18 cellular contexts compared by ENCODE assay signal in genomic region chrX:25005382-25006185, GRCh38. TPM values are rescaled to one million over a fixed set of nuclear protein-coding genes. Genes with fewer than 3 reads are reported as not detected.
DNase-seq lines count a peak whose midpoint lies in the region; ATAC-seq lines count a peak whose summit lies in the region.
"Had no signal": no experiment of that assay in that cellular context is flagged by ENCODE, and none has a peak within 500 bp of the region (broad histone marks: within the 10 kb centered on the region; RNA-seq: fewer than 3 reads in every experiment).

No MANE protein-coding gene starts in this region.

- DNase-seq in right cardiac atrium (peak in 2 of 3 donors; percentile 37 to 41), cardiac septum (ENCODE audit: low spot score) (no peak), astrocyte of the hippocampus (ENCODE audit: low read depth, low spot score) (peak; percentile 51), memory B cell (ENCODE audit: low spot score in 2 of 2) (no peak), NCI-H748 (lab: John Stamatoyannopoulos, UW; ENCODE audit: unreplicated experiment) (no peak)
- no peak for DNase-seq in activated CD4-positive, CD25-positive, alpha-beta regulatory T cell (lab: John Stamatoyannopoulos, UW)
- DNase-seq: activated naive CD8-positive, alpha-beta T cell treated with anti-CD3 and anti-CD28 coated beads, Interleukin-2, amount 10 ng/mL, durations not matched to agents 7 days and 5 days; CD4-positive, alpha-beta T cell; NCI-H2227 treated with DMSO at 0.1 percent for 48 hours; stimulated activated CD4-positive, alpha-beta T cell treated with anti-CD3 and anti-CD28 coated beads, Interleukin-4, amount 100 ng/mL, for 1 hour; stimulated activated naive CD4-positive, alpha-beta T cell had no signal

- no peaks in the 10 kb centered on the region for H3K4me1 ChIP-seq in right cardiac atrium (ENCODE audit: control insufficient read depth, insufficient read depth, low read length)
- no peaks in the 10 kb centered on the region for H3K4me1 ChIP-seq in urinary bladder (ENCODE audit: insufficient read depth)

- H3K36me3 ChIP-seq in urinary bladder (ENCODE audit: insufficient read depth), result no peaks in the 10 kb centered on the region
- H3K36me3 ChIP-seq: gastroesophageal sphincter, pancreas had no signal

- peak overlapping the region; percentile 34 for H3K4me3 Mint-ChIP-seq in memory B cell
- H3K4me3 Mint-ChIP-seq: CD4-positive, alpha-beta T cell; dendritic cell treated with granulocyte-macrophage colony-stimulating factor and Interleukin-4, amounts not matched to agents 40 ng/mL and 50 ng/mL, for 4 days had no signal

- no peaks in the 10 kb centered on the region for H3K9me3 Mint-ChIP-seq in memory B cell
- H3K9me3 Mint-ChIP-seq: activated naive CD8-positive, alpha-beta T cell treated with anti-CD3 and anti-CD28 coated beads, Interleukin-2, amount 10 ng/mL, durations not matched to agents 7 days and 5 days; CD4-positive, alpha-beta T cell; dendritic cell treated with granulocyte-macrophage colony-stimulating factor and Interleukin-4, amounts not matched to agents 40 ng/mL and 50 ng/mL, for 4 days had no signal

- peaks cover 14% of the 10 kb centered on the region for H3K27me3 Mint-ChIP-seq in memory B cell

- ATAC-seq in right cardiac atrium, result peak in 1 of 2 donors; percentile 18
- ATAC-seq in memory B cell (ENCODE audit: low read depth), result no peak
- ATAC-seq in HG03439 (IDR thresholded peaks at IDR 0.05; ENCODE audit: unreplicated experiment), result no peak

- H3K36me3 Mint-ChIP-seq in memory B cell, result peaks cover 2% of the 10 kb centered on the region

- intact Hi-C loops in right cardiac atrium (cut with DNase I), result no loop called here
- intact Hi-C loops in cardiac septum (cut with DNase I), result no loop called here

- peaks cover 9% of the 10 kb centered on the region for H3K4me1 Mint-ChIP-seq in memory B cell

- H3K4me3 ChIP-seq in right cardiac atrium (ENCODE audit: low read length), result peak overlapping the region; percentile 29
- H3K4me3 ChIP-seq in urinary bladder (ENCODE audit: low read depth, low read length), result peak overlapping the region; percentile 22

- H3K27me3 ChIP-seq in right cardiac atrium (ENCODE audit: control insufficient read depth, insufficient read depth), result no peaks in the 10 kb centered on the region

- WGBS in right cardiac atrium, result 4% methylated on average over 72 of the region's 72 CpGs
- 2% methylated on average over 68 of the region's 72 CpGs for WGBS in urinary bladder

- no peak overlapping the region for H3K27ac Mint-ChIP-seq in memory B cell
- H3K27ac Mint-ChIP-seq: CD4-positive, alpha-beta T cell; dendritic cell treated with granulocyte-macrophage colony-stimulating factor and Interleukin-4, amounts not matched to agents 40 ng/mL and 50 ng/mL, for 4 days had no signal

- H3K9me3 ChIP-seq in right cardiac atrium (ENCODE audit: control insufficient read depth, low read length), result no peaks in the 10 kb centered on the region
- H3K9me3 ChIP-seq: gastroesophageal sphincter, pancreas had no signal

- H3K27ac ChIP-seq in right cardiac atrium (ENCODE audit: low read length) (no peak overlapping the region), urinary bladder (ENCODE audit: low read depth) (no peak overlapping the region)
- H3K27ac ChIP-seq: gastroesophageal sphincter, pancreas had no signal

RNA-seq across cellular contexts. Expression of gene ARX, which starts 10.2 kb away (rescaled TPM):
- total RNA-seq in right cardiac atrium (not detected), cardiac septum (not detected), urinary bladder (not detected)
- polyA plus RNA-seq in right cardiac atrium (not detected), urinary bladder (not detected)
- total RNA-seq: activated naive CD8-positive, alpha-beta T cell treated with anti-CD3 and anti-CD28 coated beads, Interleukin-2, amount 10 ng/mL, durations not matched to agents 7 days and 5 days; CD4-positive, alpha-beta T cell; gastroesophageal sphincter; lower leg skin; T-helper 1 cell treated with Interleukin-12 subunit alpha and Interleukin-12 subunit beta and Interleukin-4 antibody, amounts not matched to agents 30 ng/mL and 1 ng/mL, for 36 hours had no signal

Comparison
In these comparisons a context has a peak if more than half of its experiments do, and no peak if none do; other contexts are left out.
1. DNase-seq: peak in right cardiac atrium (2 of 3) and astrocyte of the hippocampus (single experiment); none in cardiac septum (single experiment), memory B cell (0 of 2), NCI-H748 (single experiment) and activated CD4-positive, CD25-positive, alpha-beta regulatory T cell (0 of 4).